Comparison of ENCODE assay signal across 20 cellular contexts in the genomic region with DNA sequence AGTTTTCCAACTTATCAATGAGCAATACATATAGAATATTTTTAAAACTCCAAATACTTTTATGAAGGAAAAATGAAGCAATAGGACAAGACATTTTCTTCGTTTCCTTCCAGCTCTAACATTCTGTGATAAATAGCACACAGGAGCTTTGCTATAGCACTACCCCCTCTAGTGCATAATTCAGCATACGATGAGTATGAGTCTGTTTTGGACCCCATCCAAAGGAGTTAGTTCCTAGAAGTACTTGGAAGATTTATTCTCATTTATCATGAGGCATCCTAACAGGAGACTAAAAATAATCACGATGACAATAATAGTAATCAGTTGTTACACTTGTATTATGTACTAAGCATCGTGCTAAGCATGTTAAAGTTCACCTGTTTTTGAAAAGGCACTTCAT.
A peak's percentile ranks its signal among the peaks of the same experiment; 100 is the strongest.
DNase-seq lines count a peak whose midpoint lies in the region; ATAC-seq, FAIRE-seq and TF ChIP-seq lines count a peak whose summit lies in the region.
"Had no signal": no experiment of that assay in that cellular context is flagged by ENCODE, and none has a peak within 500 bp of the region (broad histone marks: within the 10 kb centered on the region; RNA-seq: fewer than 3 reads in every experiment).

No MANE protein-coding gene starts in this region.

- no peak overlapping the region for H3K14ac ChIP-seq in mesenchymal stem cell (ENCODE audit: low read length in 2 of 2)

- H3K27ac Mint-ChIP-seq in chondrocyte (ENCODE audit: unreplicated experiment) (no peak overlapping the region), mesothelial cell of epicardium (no peak overlapping the region)
- no peak overlapping the region for H3K27ac Mint-ChIP-seq in activated CD8-positive, alpha-beta T cell treated with anti-CD3 and anti-CD28 coated beads, Interleukin-2, amount 10 ng/mL, durations not matched to agents 7 days and 5 days

- no peak overlapping the region for H2BK5ac ChIP-seq in mesenchymal stem cell (ENCODE audit: low read depth, low read length, poor library complexity, severe bottlenecking)

- no peak overlapping the region for H3K4ac ChIP-seq in mesenchymal stem cell (ENCODE audit: low read depth in 1 of 2, low read length in 2 of 2)

- 70% methylated on average over 2 of the region's 4 CpGs for WGBS in mesenchymal stem cell

- H3K9me3 ChIP-seq in mesenchymal stem cell (ENCODE audit: control insufficient read depth, low read length) (no peaks in the 10 kb centered on the region), kidney (ENCODE audit: control insufficient read depth in 1 of 2, low read length in 2 of 2) (no peaks in the 10 kb centered on the region)
- H3K9me3 ChIP-seq: left lung had no signal

- no peak overlapping the region for H3K4me2 ChIP-seq in mesenchymal stem cell (ENCODE audit: low read length, poor library complexity, severe bottlenecking)

- no peak overlapping the region for H2AFZ ChIP-seq in mesenchymal stem cell (ENCODE audit: low read depth, low read length)

- intact Hi-C loops in kidney (cut with DNase I): no loop called here

- no peaks in the 10 kb centered on the region for H3K36me3 ChIP-seq in mesenchymal stem cell (ENCODE audit: control insufficient read depth in 1 of 2, insufficient read depth in 2 of 2, low read depth in 1 of 2, low read length in 2 of 2)
- no peaks in the 10 kb centered on the region for H3K36me3 ChIP-seq in kidney (ENCODE audit: control insufficient read depth in 1 of 2, insufficient read depth in 2 of 2, low read length in 2 of 2)
- H3K36me3 ChIP-seq: left lung had no signal

- peaks cover 9% of the 10 kb centered on the region for H3K4me1 ChIP-seq in mesenchymal stem cell (ENCODE audit: control insufficient read depth, insufficient read depth, low read depth, low read length)
- H3K4me1 ChIP-seq in kidney (ENCODE audit: control insufficient read depth in 1 of 2, insufficient read depth in 1 of 2, low read depth in 1 of 2, low read length in 2 of 2): peaks cover 0 to 3% of the 10 kb centered on the region in 2 donors
- H3K4me1 ChIP-seq: left lung had no signal

- DNase-seq in H4 (ENCODE audit: low spot score) (peak; percentile 13), NCI-H446 (lab: John Stamatoyannopoulos, UW) (peak; percentile 33 to 75), chondrocyte (ENCODE audit: low spot score) (no peak), mesenchymal stem cell (peak; percentile 18), kidney (no peak), mesothelial cell of epicardium (ENCODE audit: low spot score in 2 of 2, unreplicated experiment in 2 of 2) (no peak)
- no peak for DNase-seq in activated CD8-positive, alpha-beta T cell treated with anti-CD3 and anti-CD28 coated beads, Interleukin-2, amount 10 ng/mL, durations not matched to agents 7 days and 5 days
- DNase-seq: AML-193; GDM1; HCEC 1CT; left lung; NCI-H187 treated with DMSO at 0.1 percent for 48 hours; NK-92 treated with Interleukin-12 subunit alpha and Interleukin-12 subunit beta, amount 100 ng/mL, for 24 hours; occipital lobe; stimulated activated CD4-positive, alpha-beta T cell treated with anti-CD3 and anti-CD28 coated beads, Interleukin-4, amount 100 ng/mL, for 1 hour had no signal

- H3K4me3 ChIP-seq in mesenchymal stem cell (ENCODE audit: insufficient read depth in 1 of 2, low read depth in 1 of 2, low read length in 2 of 2): no peak overlapping the region
- H3K4me3 ChIP-seq in kidney (ENCODE audit: low read length in 2 of 2): no peak overlapping the region
- H3K4me3 ChIP-seq: coronary artery, left lung had no signal

- H3K9ac ChIP-seq in mesenchymal stem cell (ENCODE audit: low read length) (no peak overlapping the region), kidney (ENCODE audit: low read length in 2 of 2) (no peak overlapping the region)

- no peak for ATAC-seq in GM18520 (IDR thresholded peaks at IDR 0.05; ENCODE audit: unreplicated experiment)
- ATAC-seq in activated CD8-positive, alpha-beta T cell treated with anti-CD3 and anti-CD28 coated beads, Interleukin-2, amount 10 ng/mL, durations not matched to agents 7 days and 5 days: no peak
- ATAC-seq: left lung, Right ventricle myocardium inferior had no signal

- H3K36me3 Mint-ChIP-seq in chondrocyte (ENCODE audit: low read depth) (no peaks in the 10 kb centered on the region), mesothelial cell of epicardium (no peaks in the 10 kb centered on the region)
- H3K36me3 Mint-ChIP-seq in activated CD8-positive, alpha-beta T cell treated with anti-CD3 and anti-CD28 coated beads, Interleukin-2, amount 10 ng/mL, durations not matched to agents 7 days and 5 days (ENCODE audit: low read depth): no peaks in the 10 kb centered on the region

- no peak overlapping the region for H3K18ac ChIP-seq in mesenchymal stem cell (ENCODE audit: low read depth in 1 of 2, low read length in 2 of 2)

- H3K27ac ChIP-seq in mesenchymal stem cell (ENCODE audit: low read length, poor library complexity, severe bottlenecking) (no peak overlapping the region), kidney (ENCODE audit: low read depth in 2 of 2, low read length in 2 of 2) (no peak overlapping the region)
- H3K27ac ChIP-seq: left lung had no signal

- H3K4me3 Mint-ChIP-seq in chondrocyte (ENCODE audit: unreplicated experiment): no peak overlapping the region
- H3K4me3 Mint-ChIP-seq in activated CD8-positive, alpha-beta T cell treated with anti-CD3 and anti-CD28 coated beads, Interleukin-2, amount 10 ng/mL, durations not matched to agents 7 days and 5 days: no peak overlapping the region
- no peak overlapping the region for H3K4me3 Mint-ChIP-seq in mesothelial cell of epicardium

- FAIRE-seq in kidney (lab: Jason Lieb, UNC): no peak
- FAIRE-seq: GM12892, HTR-8/SVneo had no signal

- CTCF ChIA-PET in activated CD8-positive, alpha-beta T cell treated with anti-CD3 and anti-CD28 coated beads, Interleukin-2, amount 10 ng/mL, durations not matched to agents 7 days and 5 days (lab: Charles Lee): interaction anchor here (1.1 kb wide), 1 partner anchor 9 kb away, joined by 3 read pairs; no protein-coding TSS in a partner anchor

- peaks cover 0 to 12% of the 10 kb centered on the region in 2 experiments for H3K27me3 ChIP-seq in mesenchymal stem cell (ENCODE audit: control insufficient read depth in 1 of 2, insufficient read depth in 1 of 2, low read length in 2 of 2)

- peak; percentile 63 for TF ChIP-seq CTCF in chondrocyte (IDR thresholded peaks at IDR 0.05)
- TF ChIP-seq CTCF in kidney (IDR thresholded peaks at IDR 0.05; ENCODE audit: borderline replicate concordance, extremely low read depth, insufficient read depth): no peak
- TF ChIP-seq CTCF in mesothelial cell of epicardium (IDR thresholded peaks at IDR 0.05; ENCODE audit: unreplicated experiment): no peak

- no peak overlapping the region for H4K91ac ChIP-seq in mesenchymal stem cell (ENCODE audit: low read length)

- H3K9me3 Mint-ChIP-seq in chondrocyte (ENCODE audit: low read depth) (no peaks in the 10 kb centered on the region), mesothelial cell of epicardium (no peaks in the 10 kb centered on the region)
- H3K9me3 Mint-ChIP-seq in activated CD8-positive, alpha-beta T cell treated with anti-CD3 and anti-CD28 coated beads, Interleukin-2, amount 10 ng/mL, durations not matched to agents 7 days and 5 days (ENCODE audit: insufficient read depth): no peaks in the 10 kb centered on the region

- no peak overlapping the region for H2AK5ac ChIP-seq in mesenchymal stem cell (ENCODE audit: low read length, severe bottlenecking)

- H3K4me1 Mint-ChIP-seq in chondrocyte (ENCODE audit: low read depth): peaks cover 31% of the 10 kb centered on the region
- H3K4me1 Mint-ChIP-seq in activated CD8-positive, alpha-beta T cell treated with anti-CD3 and anti-CD28 coated beads, Interleukin-2, amount 10 ng/mL, durations not matched to agents 7 days and 5 days (ENCODE audit: low read depth): peaks cover 3% of the 10 kb centered on the region
- H3K4me1 Mint-ChIP-seq in mesothelial cell of epicardium: peaks cover 48% of the 10 kb centered on the region

- no peak overlapping the region for H4K8ac ChIP-seq in mesenchymal stem cell (ENCODE audit: low read length)

- H2BK15ac ChIP-seq in mesenchymal stem cell (ENCODE audit: low read depth, poor library complexity, severe bottlenecking): no peak overlapping the region

- no peak overlapping the region for H3K23ac ChIP-seq in mesenchymal stem cell (ENCODE audit: low read length in 2 of 2)

- H2BK12ac ChIP-seq in mesenchymal stem cell (ENCODE audit: low read length in 2 of 2): no peak overlapping the region

- H3K79me1 ChIP-seq in mesenchymal stem cell (replicated peaks; ENCODE audit: low read length, poor library complexity, severe bottlenecking): peaks cover 8% of the 10 kb centered on the region

- POLR2A ChIA-PET in activated CD8-positive, alpha-beta T cell treated with anti-CD3 and anti-CD28 coated beads, Interleukin-2, amount 10 ng/mL, durations not matched to agents 7 days and 5 days (lab: Charles Lee): no interaction called here

- peaks cover 12% of the 10 kb centered on the region for H3K27me3 Mint-ChIP-seq in chondrocyte (ENCODE audit: low read depth)
- peaks cover 37% of the 10 kb centered on the region for H3K27me3 Mint-ChIP-seq in activated CD8-positive, alpha-beta T cell treated with anti-CD3 and anti-CD28 coated beads, Interleukin-2, amount 10 ng/mL, durations not matched to agents 7 days and 5 days (ENCODE audit: low read depth)
- peaks cover 13% of the 10 kb centered on the region for H3K27me3 Mint-ChIP-seq in mesothelial cell of epicardium (ENCODE audit: low read depth)

- H2BK120ac ChIP-seq in mesenchymal stem cell (ENCODE audit: low read depth, low read length): no peak overlapping the region

Comparison
In these comparisons a context has a peak if more than half of its experiments do, and no peak if none do; other contexts are left out.
1. DNase-seq: peak in H4 (single experiment), NCI-H446 (2 of 2) and mesenchymal stem cell (single experiment); none in chondrocyte (single experiment), activated CD8-positive, alpha-beta T cell treated with anti-CD3 and anti-CD28 coated beads, Interleukin-2, amount 10 ng/mL, durations not matched to agents 7 days and 5 days (single experiment), kidney (single experiment) and mesothelial cell of epicardium (0 of 2).